Comparison of ENCODE assay signal across 11 cellular contexts in the genomic region with DNA sequence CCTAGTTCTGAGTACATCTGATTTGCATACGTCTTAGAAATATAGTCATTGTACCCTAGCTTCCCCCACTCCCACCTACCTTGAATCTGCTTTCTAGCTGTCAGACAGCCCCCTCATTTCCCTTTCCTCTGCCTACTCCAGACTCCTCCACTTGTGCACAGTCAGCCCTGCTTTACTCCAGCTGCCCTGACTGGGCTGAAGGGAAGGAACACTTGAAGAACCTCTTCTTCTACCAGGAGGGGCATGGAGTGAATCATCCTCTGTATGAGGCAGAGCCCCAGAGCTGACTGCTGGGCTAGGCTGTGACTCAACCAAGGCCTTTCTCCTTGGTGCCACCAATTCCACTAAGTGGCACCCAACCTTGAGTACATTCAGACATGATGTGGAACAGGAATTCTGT. TPM values are rescaled to one million over a fixed set of nuclear protein-coding genes. Genes with fewer than 3 reads are reported as not detected.
A peak's percentile ranks its signal among the peaks of the same experiment; 100 is the strongest.
DNase-seq lines count a peak whose midpoint lies in the region; ATAC-seq and TF ChIP-seq lines count a peak whose summit lies in the region.
"Had no signal": no experiment of that assay in that cellular context is flagged by ENCODE, and none has a peak within 500 bp of the region (broad histone marks: within the 10 kb centered on the region; RNA-seq: fewer than 3 reads in every experiment).

No MANE protein-coding gene starts in this region.

- H3K4me3 Mint-ChIP-seq in activated T-helper 2 cell treated with anti-CD3 and anti-CD28 coated beads, Interferon-gamma antibody, Interleukin-2, Interleukin-4, amounts not matched to agents 10 μg/mL and 5 μg/mL and 100 μg/mL, durations not matched to agents 14 hours and 24 hours and 36 hours (ENCODE audit: low read depth) = no peak overlapping the region
- H3K4me3 Mint-ChIP-seq in mesothelial cell of epicardium = no peak overlapping the region
- H3K4me3 Mint-ChIP-seq: CD4-positive, alpha-beta memory T cell had no signal

- no peak for TF ChIP-seq RAD21 in IMR-90 (IDR thresholded peaks at IDR 0.05; ENCODE audit: low read length)

- H2AFZ ChIP-seq in IMR-90 (replicated peaks; ENCODE audit: low read length, poor library complexity) = no peak overlapping the region

- no peaks in the 10 kb centered on the region for H3K9me3 Mint-ChIP-seq in activated T-helper 2 cell treated with anti-CD3 and anti-CD28 coated beads, Interferon-gamma antibody, Interleukin-2, Interleukin-4, amounts not matched to agents 10 μg/mL and 5 μg/mL and 100 μg/mL, durations not matched to agents 14 hours and 24 hours and 36 hours
- H3K9me3 Mint-ChIP-seq in mesothelial cell of epicardium = no peaks in the 10 kb centered on the region
- H3K9me3 Mint-ChIP-seq: CD4-positive, alpha-beta memory T cell had no signal

- dilution Hi-C loops in IMR-90 (cut with HindIII; ENCODE audit: low sequenced_read_pairs, unreplicated experiment) = no loop called here

- no peak overlapping the region for H3K14ac ChIP-seq in IMR-90 (replicated peaks; ENCODE audit: low read depth, low read length)

- H3K18ac ChIP-seq in IMR-90 (ENCODE audit: low read depth, low read length) = peak overlapping the region; percentile 46; the same call in 1 of the 2 replicates

- H3K27me3 ChIP-seq in IMR-90 (ENCODE audit: control insufficient read depth, insufficient read depth, low read length) = peaks cover 2% of the 10 kb centered on the region

- H3K23ac ChIP-seq in IMR-90 (ENCODE audit: low read depth, low read length) = no peak overlapping the region

- H3K4me1 Mint-ChIP-seq in activated T-helper 2 cell treated with anti-CD3 and anti-CD28 coated beads, Interferon-gamma antibody, Interleukin-2, Interleukin-4, amounts not matched to agents 10 μg/mL and 5 μg/mL and 100 μg/mL, durations not matched to agents 14 hours and 24 hours and 36 hours (ENCODE audit: low read depth) = peaks cover 18% of the 10 kb centered on the region
- H3K4me1 Mint-ChIP-seq in mesothelial cell of epicardium = no peaks in the 10 kb centered on the region

- no peak overlapping the region for H2BK5ac ChIP-seq in IMR-90 (ENCODE audit: low read depth, low read length, poor library complexity, severe bottlenecking)

- no peak overlapping the region for H2BK15ac ChIP-seq in IMR-90 (ENCODE audit: low read depth, low read length)

- H4K8ac ChIP-seq in IMR-90 (ENCODE audit: low read depth in 2 of 2, low read length in 2 of 2) = no peak overlapping the region

- H3K9me1 ChIP-seq in IMR-90 (ENCODE audit: insufficient read depth, low read length) = no peaks in the 10 kb centered on the region

- H4K5ac ChIP-seq in IMR-90 (ENCODE audit: low read depth, low read length) = no peak overlapping the region

- H3K56ac ChIP-seq in IMR-90 (ENCODE audit: extremely low read depth, insufficient read depth, low read length) = no peak overlapping the region

- H3K4ac ChIP-seq in IMR-90 (ENCODE audit: low read depth, low read length) = peak overlapping the region; percentile 63; the same call in 1 of the 2 replicates

- intact Hi-C loops in IMR-90 (cut with micrococcal nuclease) = no loop called here
- intact Hi-C loops in activated T-helper 2 cell treated with anti-CD3 and anti-CD28 coated beads, Interferon-gamma antibody, Interleukin-2, Interleukin-4, amounts not matched to agents 10 μg/mL and 5 μg/mL and 100 μg/mL, durations not matched to agents 14 hours and 24 hours and 36 hours (cut with micrococcal nuclease) = loop anchor here (1.0 kb wide), 1 partner anchor 18 kb away; the partner anchor contains the start of gene ZFR
- intact Hi-C loops in Right ventricle myocardium superior (cut with DNase I) = no loop called here

- no peak overlapping the region for H2BK120ac ChIP-seq in IMR-90 (ENCODE audit: low read depth, low read length)

- H4K20me1 ChIP-seq in IMR-90 (ENCODE audit: insufficient read depth, low read length) = no peaks in the 10 kb centered on the region

- WGBS in IMR-90 (ENCODE audit: extremely low coverage in 2 of 2, insufficient read length in 1 of 2), 2 experiments = 80% methylated on average over 1 of the region's 1 CpG; no CpG with 5 or more reads in 1 of the 2 experiments

- H3K36me3 Mint-ChIP-seq in activated T-helper 2 cell treated with anti-CD3 and anti-CD28 coated beads, Interferon-gamma antibody, Interleukin-2, Interleukin-4, amounts not matched to agents 10 μg/mL and 5 μg/mL and 100 μg/mL, durations not matched to agents 14 hours and 24 hours and 36 hours (ENCODE audit: low read depth) = no peaks in the 10 kb centered on the region
- H3K36me3 Mint-ChIP-seq in mesothelial cell of epicardium = no peaks in the 10 kb centered on the region
- H3K36me3 Mint-ChIP-seq: CD4-positive, alpha-beta memory T cell had no signal

- H4K91ac ChIP-seq in IMR-90 (ENCODE audit: insufficient read depth, low read depth, low read length) = no peak overlapping the region

- BruUV-seq in IMR-90 (replicated peaks; lab: Mats Ljungman, UMichigan) = no TSS peak

- no peak overlapping the region for H2AK9ac ChIP-seq in IMR-90 (replicated peaks; ENCODE audit: low read depth, low read length, poor library complexity)

- no peak overlapping the region for H3K4me3 ChIP-seq in IMR-90 (ENCODE audit: insufficient read depth, low read depth, low read length)

- no peaks in the 10 kb centered on the region for H3K27me3 Mint-ChIP-seq in activated T-helper 2 cell treated with anti-CD3 and anti-CD28 coated beads, Interferon-gamma antibody, Interleukin-2, Interleukin-4, amounts not matched to agents 10 μg/mL and 5 μg/mL and 100 μg/mL, durations not matched to agents 14 hours and 24 hours and 36 hours (ENCODE audit: low read depth)
- H3K27me3 Mint-ChIP-seq in mesothelial cell of epicardium (ENCODE audit: low read depth) = peaks cover 5% of the 10 kb centered on the region
- H3K27me3 Mint-ChIP-seq: CD4-positive, alpha-beta memory T cell had no signal

- peak; percentile 40 for DNase-seq in A172 (ENCODE audit: low spot score)
- DNase-seq in IMR-90 = peak; percentile 71
- DNase-seq in activated T-helper 2 cell treated with anti-CD3 and anti-CD28 coated beads, Interferon-gamma antibody, Interleukin-2, Interleukin-4, amounts not matched to agents 10 μg/mL and 5 μg/mL and 100 μg/mL, durations not matched to agents 14 hours and 24 hours and 36 hours (ENCODE audit: low spot score) = no peak
- peak; percentile 10 for DNase-seq in occipital lobe (lab: John Stamatoyannopoulos, UW)
- DNase-seq in mesothelial cell of epicardium (ENCODE audit: low spot score in 2 of 2, unreplicated experiment in 2 of 2) = no peak
- no peak for DNase-seq in Right ventricle myocardium superior
- DNase-seq in AML-193 (lab: John Stamatoyannopoulos, UW) = no peak
- DNase-seq in RPMI8226 = no peak
- DNase-seq: CD4-positive, alpha-beta memory T cell; Karpas-422; right cardiac atrium had no signal

- TF ChIP-seq CTCF in IMR-90 (conservative IDR thresholded peaks at IDR 0.05; ENCODE audit: low read depth, low read length) (no peak), mesothelial cell of epicardium (IDR thresholded peaks at IDR 0.05; ENCODE audit: unreplicated experiment) (no peak)

- no peaks in the 10 kb centered on the region for H3K79me1 ChIP-seq in IMR-90 (ENCODE audit: low read depth in 1 of 2, low read length in 2 of 2)

- CTCF ChIA-PET in IMR-90 (lab: Yijun Ruan, JAX) = no interaction called here

- H3K4me1 ChIP-seq in IMR-90 (ENCODE audit: control insufficient read depth, insufficient read depth, low read length) = peaks cover 7% of the 10 kb centered on the region

- H3K9ac ChIP-seq in IMR-90 (ENCODE audit: low read depth, low read length) = no peak overlapping the region

- H3K36me3 ChIP-seq in IMR-90 (ENCODE audit: control insufficient read depth, insufficient read depth, low read length) = no peaks in the 10 kb centered on the region

- H3K9me3 ChIP-seq in IMR-90 (ENCODE audit: control insufficient read depth, insufficient read depth, low read length) = no peaks in the 10 kb centered on the region

- H3K27ac Mint-ChIP-seq in activated T-helper 2 cell treated with anti-CD3 and anti-CD28 coated beads, Interferon-gamma antibody, Interleukin-2, Interleukin-4, amounts not matched to agents 10 μg/mL and 5 μg/mL and 100 μg/mL, durations not matched to agents 14 hours and 24 hours and 36 hours = peak overlapping the region; percentile 92
- H3K27ac Mint-ChIP-seq in mesothelial cell of epicardium = no peak overlapping the region

- no peak for TF ChIP-seq POLR2A in IMR-90 (IDR thresholded peaks at IDR 0.05; ENCODE audit: low read depth, low read length)

- no peak overlapping the region for H2AK5ac ChIP-seq in IMR-90 (ENCODE audit: low read depth, low read length)

- POLR2A ChIA-PET in IMR-90 (lab: Charles Lee; ENCODE audit: unreplicated experiment) = no interaction called here

- in situ Hi-C loops in IMR-90 (cut with MboI; ENCODE audit: low sequenced_read_pairs) = no loop called here

- no peak overlapping the region for H3K27ac ChIP-seq in IMR-90 (ENCODE audit: insufficient read depth, low read length)

- ATAC-seq in IMR-90 (ENCODE audit: low read depth) (peak; percentile 82), Right ventricle myocardium superior (ENCODE audit: poor library complexity) (no peak)
- ATAC-seq: right cardiac atrium had no signal

- no peak overlapping the region for H3K4me2 ChIP-seq in IMR-90 (ENCODE audit: low read depth, low read length)

- H2BK20ac ChIP-seq in IMR-90 (ENCODE audit: low read depth, low read length) = 0 out of 2 replicates have a peak overlapping the region, but pooled peaks have one; percentile 18

TF ChIP-seq in IMR-90, 13 proteins besides CTCF, POLR2A, EP300 and RAD21:
- no peak for TF ChIP-seq BHLHE40 (IDR thresholded peaks at IDR 0.05; ENCODE audit: low read depth, low read length)
- TF ChIP-seq FOS (IDR thresholded peaks at IDR 0.05; ENCODE audit: low read depth, low read length) = peak; percentile 42; the same call in 1 of the 2 replicates
- TF ChIP-seq MAZ (IDR thresholded peaks at IDR 0.05; ENCODE audit: borderline replicate concordance, low read depth, low read length) = peak; percentile 28; the same call in 1 of the 2 replicates
- no peak for TF ChIP-seq CHD1 (IDR thresholded peaks at IDR 0.05; ENCODE audit: low read depth, low read length)
- no peak for TF ChIP-seq MXI1 (IDR thresholded peaks at IDR 0.05; ENCODE audit: borderline replicate concordance, low read depth, low read length)
- no peak for TF ChIP-seq MAFK (IDR thresholded peaks at IDR 0.05; ENCODE audit: low read depth, low read length)

RNA-seq across cellular contexts. Expression of gene ZFR, which starts 18.1 kb away (rescaled TPM):
- 86.8 and 104 TPM in 2 replicates for total RNA-seq in A172 (2014; rRNA removed; shearing (Covaris generic))
- total RNA-seq in IMR-90 (2012; rRNA removed) (81.4 and 88.0 TPM in 2 replicates), occipital lobe (135 TPM), mesothelial cell of epicardium (68.2 to 71.5 TPM (median 70.7 TPM) in 3 replicates), Right ventricle myocardium superior (46.9 TPM)
- 30.4 and 31.1 TPM in 2 replicates for polyA plus RNA-seq in IMR-90 (2012; rRNA removed)
- 10.0 and 28.3 TPM in 2 replicates for polyA plus RNA-seq in IMR-90 (2012; cell fraction: cytosol; rRNA removed)
- 29.8 and 43.0 TPM in 2 replicates for polyA plus RNA-seq in IMR-90 (2012; cell fraction: nucleus; rRNA removed; ENCODE audit: low replicate concordance)
- 68.6 and 69.2 TPM in 2 replicates for total RNA-seq in activated T-helper 2 cell treated with anti-CD3 and anti-CD28 coated beads, Interferon-gamma antibody, Interleukin-2, Interleukin-4, amounts not matched to agents 10 μg/mL and 5 μg/mL and 100 μg/mL, durations not matched to agents 14 hours and 24 hours and 36 hours

Comparison
In these comparisons a context has a peak if more than half of its experiments do, and no peak if none do; other contexts are left out.
1. DNase-seq: peak in A172 (single experiment), IMR-90 (single experiment) and occipital lobe (single experiment); none in activated T-helper 2 cell treated with anti-CD3 and anti-CD28 coated beads, Interferon-gamma antibody, Interleukin-2, Interleukin-4, amounts not matched to agents 10 μg/mL and 5 μg/mL and 100 μg/mL, durations not matched to agents 14 hours and 24 hours and 36 hours (single experiment), mesothelial cell of epicardium (0 of 2), Right ventricle myocardium superior (single experiment), AML-193 (0 of 2) and RPMI8226 (single experiment).